ENCODE assay signal across 23 cellular contexts in the genomic region with DNA sequence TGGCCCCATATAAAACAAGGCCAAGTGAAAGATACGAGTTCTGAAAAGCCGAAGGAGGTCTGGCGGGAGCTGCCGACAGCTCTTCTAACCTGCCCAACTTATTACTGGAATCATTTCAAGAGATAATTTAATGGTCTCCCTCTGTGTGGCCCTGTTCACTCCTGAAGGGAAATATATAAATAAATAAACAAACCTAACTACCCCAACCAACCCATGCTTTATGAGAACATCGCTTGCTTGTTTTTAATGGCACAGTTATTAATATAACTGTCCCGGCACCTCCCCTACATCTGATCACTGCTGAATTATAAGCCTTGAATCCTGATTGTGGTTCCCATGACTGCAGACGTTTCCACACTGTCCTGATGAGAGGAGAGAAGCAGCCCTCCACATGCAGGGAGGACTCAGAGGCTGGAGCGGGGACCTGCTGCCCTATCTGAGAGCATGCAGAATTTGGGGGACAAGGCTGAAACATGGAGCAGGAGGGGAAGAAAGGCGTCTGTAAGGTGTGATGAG. TPM values are rescaled to one million over a fixed set of nuclear protein-coding genes. Genes with fewer than 3 reads are reported as not detected.
"Had no signal": no experiment of that assay in that cellular context is flagged by ENCODE, and none has a peak within 500 bp of the region (broad histone marks: within the 10 kb centered on the region; RNA-seq: fewer than 3 reads in every experiment).

No MANE protein-coding gene starts in this region.

- H3K4me3 Mint-ChIP-seq: activated CD4-positive, alpha-beta memory T cell treated with anti-CD3 and anti-CD28 coated beads for 36 hours; activated CD4-positive, alpha-beta T cell treated with anti-CD3 and anti-CD28 coated beads for 36 hours; activated naive CD8-positive, alpha-beta T cell treated with anti-CD3 and anti-CD28 coated beads for 36 hours; activated T-helper 17 cell treated with anti-CD3 and anti-CD28 coated beads, Interleukin-2, amount 50 U/mL, for 72 hours; memory B cell; naive B cell; stimulated activated effector memory CD8-positive, alpha-beta T cell treated with anti-CD3 and anti-CD28 coated beads, Interleukin-12 subunit alpha, Interleukin-12 subunit beta, amount 100 ng/mL, for 72 hours; WTC11 had no signal

- ATAC-seq: activated CD4-positive, alpha-beta T cell treated with anti-CD3 and anti-CD28 coated beads for 36 hours; activated T-helper 17 cell treated with anti-CD3 and anti-CD28 coated beads, Interleukin-2, amount 50 U/mL, for 72 hours; stimulated activated effector memory CD8-positive, alpha-beta T cell treated with anti-CD3 and anti-CD28 coated beads, Interleukin-12 subunit alpha, Interleukin-12 subunit beta, amount 100 ng/mL, for 72 hours; WTC11 had no signal

- H3K27ac ChIP-seq: sigmoid colon, stomach, vagina had no signal

- H3K36me3 ChIP-seq: sigmoid colon, stomach, vagina had no signal

- H3K9me3 ChIP-seq: sigmoid colon, stomach, vagina had no signal

- DNase-seq: activated CD4-positive, alpha-beta memory T cell treated with anti-CD3 and anti-CD28 coated beads for 36 hours; activated CD4-positive, alpha-beta T cell treated with anti-CD3 and anti-CD28 coated beads for 36 hours; activated naive CD4-positive, alpha-beta T cell; activated naive CD8-positive, alpha-beta T cell treated with anti-CD3 and anti-CD28 coated beads for 36 hours; amniotic stem cell; caudate nucleus; erythroblast; head of caudate nucleus; naive B cell; nucleus accumbens; sigmoid colon; stimulated activated CD4-positive, alpha-beta T cell treated with anti-CD3 and anti-CD28 coated beads, Interleukin-4, amount 100 ng/mL, for 24 hours; stomach; T-helper 2 cell; trophoblast cell had no signal

- H3K27ac Mint-ChIP-seq: activated CD4-positive, alpha-beta memory T cell treated with anti-CD3 and anti-CD28 coated beads for 36 hours; activated CD4-positive, alpha-beta T cell treated with anti-CD3 and anti-CD28 coated beads for 36 hours; activated naive CD8-positive, alpha-beta T cell treated with anti-CD3 and anti-CD28 coated beads for 36 hours; activated T-helper 17 cell treated with anti-CD3 and anti-CD28 coated beads, Interleukin-2, amount 50 U/mL, for 72 hours; memory B cell; naive B cell; stimulated activated effector memory CD8-positive, alpha-beta T cell treated with anti-CD3 and anti-CD28 coated beads, Interleukin-12 subunit alpha, Interleukin-12 subunit beta, amount 100 ng/mL, for 72 hours; WTC11 had no signal

- H3K4me1 Mint-ChIP-seq: activated CD4-positive, alpha-beta T cell treated with anti-CD3 and anti-CD28 coated beads for 36 hours; memory B cell; naive B cell had no signal

- H3K4me3 ChIP-seq: sigmoid colon, stomach, vagina had no signal

- H3K27me3 Mint-ChIP-seq: activated naive CD8-positive, alpha-beta T cell treated with anti-CD3 and anti-CD28 coated beads for 36 hours had no signal

- H3K36me3 Mint-ChIP-seq: activated CD4-positive, alpha-beta memory T cell treated with anti-CD3 and anti-CD28 coated beads for 36 hours; activated naive CD8-positive, alpha-beta T cell treated with anti-CD3 and anti-CD28 coated beads for 36 hours; memory B cell; naive B cell; stimulated activated effector memory CD8-positive, alpha-beta T cell treated with anti-CD3 and anti-CD28 coated beads, Interleukin-12 subunit alpha, Interleukin-12 subunit beta, amount 100 ng/mL, for 72 hours; WTC11 had no signal

- H3K27me3 ChIP-seq: sigmoid colon, vagina had no signal

- H3K4me1 ChIP-seq: vagina had no signal

- H3K9me3 Mint-ChIP-seq: activated CD4-positive, alpha-beta memory T cell treated with anti-CD3 and anti-CD28 coated beads for 36 hours; activated naive CD8-positive, alpha-beta T cell treated with anti-CD3 and anti-CD28 coated beads for 36 hours; activated T-helper 17 cell treated with anti-CD3 and anti-CD28 coated beads, Interleukin-2, amount 50 U/mL, for 72 hours; memory B cell; naive B cell; stimulated activated effector memory CD8-positive, alpha-beta T cell treated with anti-CD3 and anti-CD28 coated beads, Interleukin-12 subunit alpha, Interleukin-12 subunit beta, amount 100 ng/mL, for 72 hours; WTC11 had no signal

RNA-seq across cellular contexts. Expression of gene PRR15L, which starts 35.4 kb away (rescaled TPM):
- total RNA-seq: activated CD4-positive, alpha-beta memory T cell treated with anti-CD3 and anti-CD28 coated beads for 36 hours; activated CD4-positive, alpha-beta T cell treated with anti-CD3 and anti-CD28 coated beads for 36 hours; activated naive CD8-positive, alpha-beta T cell treated with anti-CD3 and anti-CD28 coated beads for 36 hours; activated T-helper 17 cell treated with anti-CD3 and anti-CD28 coated beads, Interleukin-2, amount 50 U/mL, for 72 hours; frontal cortex; mononuclear cell; temporal lobe had no signal
